ENCODE assay signal across 14 cellular contexts in the genomic region with DNA sequence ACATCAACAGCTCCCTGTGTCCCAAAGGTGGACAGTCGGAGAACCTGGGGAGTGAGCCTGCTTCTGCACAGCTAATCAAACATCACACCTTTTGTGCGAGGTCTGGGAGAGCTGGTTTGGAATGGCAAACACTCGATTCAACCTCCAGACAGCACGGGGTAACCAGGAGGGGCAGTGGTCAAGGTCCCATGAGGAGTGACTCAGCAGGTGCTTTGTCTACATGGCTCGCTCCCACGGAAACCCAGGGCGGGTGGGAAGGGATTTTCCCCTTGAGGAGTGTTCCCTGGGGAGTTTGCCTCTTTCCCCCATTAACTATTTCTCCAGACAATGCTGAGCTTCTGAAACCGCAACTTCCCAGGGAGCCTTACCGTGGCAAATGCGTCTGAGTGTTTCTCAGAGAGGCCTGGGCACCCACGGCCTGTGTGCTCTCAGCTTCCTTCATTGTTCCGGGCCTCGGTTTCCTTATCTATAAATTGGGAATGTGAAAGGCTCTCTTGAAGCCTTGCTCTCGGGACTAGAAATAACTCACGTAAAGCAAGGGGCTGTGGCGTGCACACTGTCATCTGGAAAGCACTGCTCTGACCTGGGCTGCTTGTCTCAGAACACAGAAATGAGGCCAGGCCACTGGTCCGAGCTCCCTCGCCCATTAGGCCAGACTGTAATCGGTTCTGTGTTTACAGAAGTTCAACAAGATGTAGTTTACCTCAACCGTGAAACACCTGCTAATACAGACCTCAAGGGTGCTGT. TPM values are rescaled to one million over a fixed set of nuclear protein-coding genes. Genes with fewer than 3 reads are reported as not detected.
DNase-seq lines count a peak whose midpoint lies in the region; ATAC-seq and TF ChIP-seq lines count a peak whose summit lies in the region.
"Had no signal": no experiment of that assay in that cellular context is flagged by ENCODE, and none has a peak within 500 bp of the region (broad histone marks: within the 10 kb centered on the region; RNA-seq: fewer than 3 reads in every experiment).

No MANE protein-coding gene starts in this region.

- H3K27me3 ChIP-seq in mammary epithelial cell (ENCODE audit: insufficient read depth, low read length) (no peaks in the 10 kb centered on the region), breast epithelium (no peaks in the 10 kb centered on the region), kidney epithelial cell (ENCODE audit: control insufficient read depth, insufficient read depth, low read length) (no peaks in the 10 kb centered on the region), upper lobe of right lung (no peaks in the 10 kb centered on the region)
- H3K27me3 ChIP-seq: right lobe of liver had no signal

- H3K4me1 ChIP-seq in mammary epithelial cell (ENCODE audit: insufficient read depth, low read length) = no peaks in the 10 kb centered on the region
- H3K4me1 ChIP-seq in breast epithelium = no peaks in the 10 kb centered on the region
- peaks cover 25% of the 10 kb centered on the region for H3K4me1 ChIP-seq in upper lobe of right lung

- WGBS in mammary epithelial cell (ENCODE audit: low coverage, missing lambda C conversion rate) = 87% methylated on average over 15 of the region's 20 CpGs

- no peaks in the 10 kb centered on the region for H3K79me2 ChIP-seq in mammary epithelial cell (ENCODE audit: insufficient read depth, low read length)

- no peaks in the 10 kb centered on the region for H4K20me1 ChIP-seq in mammary epithelial cell (ENCODE audit: insufficient read depth, low read length)

- dilution Hi-C loops in mammary epithelial cell (cut with HindIII; ENCODE audit: low sequenced_read_pairs) = no loop called here

- TF ChIP-seq POLR2A in breast epithelium (IDR thresholded peaks at IDR 0.05) = no peak

- H3K36me3 ChIP-seq in mammary epithelial cell (ENCODE audit: insufficient read depth, low read length) (no peaks in the 10 kb centered on the region), breast epithelium (no peaks in the 10 kb centered on the region), kidney epithelial cell (ENCODE audit: control insufficient read depth, insufficient read depth, low read length) (no peaks in the 10 kb centered on the region), upper lobe of right lung (no peaks in the 10 kb centered on the region)
- H3K36me3 ChIP-seq: right lobe of liver, thoracic aorta had no signal

- CTCF ChIA-PET in mammary epithelial cell (lab: Charles Lee; ENCODE audit: low non-redundant PET) = no interaction called here

- peak; percentile 6 for DNase-seq in mammary epithelial cell
- DNase-seq in breast epithelium (ENCODE audit: low spot score in 2 of 2) = no peak
- peak; percentile 11 for DNase-seq in NCI-H69 (lab: John Stamatoyannopoulos, UW)
- DNase-seq in kidney epithelial cell (ENCODE audit: low read depth) = peak; percentile 61
- DNase-seq in upper lobe of right lung = peak; percentile 79
- DNase-seq in stimulated activated CD4-positive, alpha-beta T cell treated with anti-CD3 and anti-CD28 coated beads, Interleukin-2, amount 100 ng/mL, for 24 hours = no peak
- no peak for DNase-seq in amygdala (lab: John Stamatoyannopoulos, UW)
- no peak for DNase-seq in globus pallidus (ENCODE audit: low spot score)
- DNase-seq: activated T-cell treated with anti-CD3 and anti-CD28 coated beads, Interleukin-2, amount 50 U/mL, for 1 hour; GDM1; H9; right lobe of liver had no signal

- intact Hi-C loops in mammary epithelial cell (cut with micrococcal nuclease) = no loop called here
- intact Hi-C loops in breast epithelium (cut with DNase I; ENCODE audit: low total_unique reads) = no loop called here
- intact Hi-C loops in upper lobe of right lung (cut with DNase I) = no loop called here

- no peak overlapping the region for H2AFZ ChIP-seq in mammary epithelial cell (ENCODE audit: low read depth, low read length)

- H3K9ac ChIP-seq in mammary epithelial cell (ENCODE audit: insufficient read depth, low read length) = no peak overlapping the region
- H3K9ac ChIP-seq: KMS-11 had no signal

- TF ChIP-seq CTCF in mammary epithelial cell (conservative IDR thresholded peaks at IDR 0.05 in 1 of 2, IDR thresholded peaks at IDR 0.05 in 1 of 2; ENCODE audit: extremely low read depth in 1 of 2, insufficient read depth in 1 of 2, low read depth in 1 of 2, low read length in 2 of 2) (no peak), breast epithelium (IDR thresholded peaks at IDR 0.05) (no peak), kidney epithelial cell (IDR thresholded peaks at IDR 0.05; ENCODE audit: insufficient read depth, low read length, poor library complexity, severe bottlenecking) (no peak), upper lobe of right lung (IDR thresholded peaks at IDR 0.05) (no peak)

- H3K4me3 ChIP-seq in mammary epithelial cell (replicated peaks in 1 of 3; ENCODE audit: insufficient read depth in 1 of 3, low read depth in 2 of 3, low read length in 3 of 3) (no peak overlapping the region), breast epithelium (no peak overlapping the region), kidney epithelial cell (ENCODE audit: low read depth, low read length) (no peak overlapping the region), upper lobe of right lung (no peak overlapping the region)
- H3K4me3 ChIP-seq: right lobe of liver, thoracic aorta had no signal

- no peak overlapping the region for H3K27ac ChIP-seq in mammary epithelial cell (ENCODE audit: insufficient read depth, low read depth, low read length)
- H3K27ac ChIP-seq in breast epithelium = no peak overlapping the region
- H3K27ac ChIP-seq in upper lobe of right lung = peak overlapping the region; percentile 78
- H3K27ac ChIP-seq: KMS-11, right lobe of liver, thoracic aorta had no signal

- H3K9me3 ChIP-seq in mammary epithelial cell (replicated peaks; ENCODE audit: insufficient read depth, low read length) (peaks cover 4% of the 10 kb centered on the region), breast epithelium (peaks cover under 1 to 12% of the 10 kb centered on the region in 2 donors), upper lobe of right lung (peaks cover 7% of the 10 kb centered on the region)
- H3K9me3 ChIP-seq: right lobe of liver had no signal

- in situ Hi-C loops in mammary epithelial cell (cut with MboI; ENCODE audit: low sequenced_read_pairs in 2 of 2) = no loop called here

- BruUV-seq in mammary epithelial cell (replicated peaks; lab: Mats Ljungman, UMichigan) = no TSS peak

- ATAC-seq in upper lobe of right lung = peak; percentile 74

- no peak overlapping the region for H3K4me2 ChIP-seq in mammary epithelial cell (ENCODE audit: insufficient read depth, low read depth, low read length)
- H3K4me2 ChIP-seq: KMS-11 had no signal

RNA-seq across cellular contexts. Expression of gene GTPBP4, which starts 14.0 kb away (rescaled TPM):
- 100 to 1,000 TPM in 1 of 2 donors, 10 to 100 TPM in 1; 31.0 to 114 TPM for total RNA-seq in mammary epithelial cell
- polyA plus RNA-seq in mammary epithelial cell = 33.8 TPM
- polyA minus RNA-seq in mammary epithelial cell = 36.4 TPM
- total RNA-seq in breast epithelium = 10 to 100 TPM; 32.6 to 51.2 (median 50.8) TPM
- 29.3 and 59.2 TPM in 2 replicates for total RNA-seq in kidney epithelial cell
- 36.5 TPM for total RNA-seq in upper lobe of right lung

RNA-seq across cellular contexts. Expression of gene LARP4B, which starts 42.7 kb away (rescaled TPM):
- total RNA-seq in mammary epithelial cell (100 to 1,000 TPM in 1 of 2 donors, 10 to 100 TPM in 1; 49.8 to 103 TPM), breast epithelium (10 to 100 TPM; 47.5 to 70.8 (median 68.5) TPM), kidney epithelial cell (63.6 and 64.0 TPM in 2 replicates), upper lobe of right lung (126 TPM)
- 37.3 TPM for polyA plus RNA-seq in mammary epithelial cell
- polyA minus RNA-seq in mammary epithelial cell = 79.9 TPM

RNA-seq across cellular contexts. Expression of gene IDI2, which starts 51.4 kb away (rescaled TPM):
- total RNA-seq in mammary epithelial cell = not detected
- not detected for polyA plus RNA-seq in mammary epithelial cell
- polyA minus RNA-seq in mammary epithelial cell = not detected
- total RNA-seq in breast epithelium = not detected
- total RNA-seq in kidney epithelial cell = 0.13 TPM in 1 of 2 replicates, not detected in the other
- not detected for total RNA-seq in upper lobe of right lung
- total RNA-seq: H9, right lobe of liver, thoracic aorta had no signal

Comparison
In these comparisons a context has a peak if more than half of its experiments do, and no peak if none do; other contexts are left out.
1. DNase-seq: peak in mammary epithelial cell (single experiment), NCI-H69 (single experiment), kidney epithelial cell (single experiment) and upper lobe of right lung (single experiment); none in breast epithelium (0 of 2), stimulated activated CD4-positive, alpha-beta T cell treated with anti-CD3 and anti-CD28 coated beads, Interleukin-2, amount 100 ng/mL, for 24 hours (0 of 2), amygdala (0 of 56) and globus pallidus (single experiment).